1 cellular context compared by ENCODE assay signal in the genomic region with DNA sequence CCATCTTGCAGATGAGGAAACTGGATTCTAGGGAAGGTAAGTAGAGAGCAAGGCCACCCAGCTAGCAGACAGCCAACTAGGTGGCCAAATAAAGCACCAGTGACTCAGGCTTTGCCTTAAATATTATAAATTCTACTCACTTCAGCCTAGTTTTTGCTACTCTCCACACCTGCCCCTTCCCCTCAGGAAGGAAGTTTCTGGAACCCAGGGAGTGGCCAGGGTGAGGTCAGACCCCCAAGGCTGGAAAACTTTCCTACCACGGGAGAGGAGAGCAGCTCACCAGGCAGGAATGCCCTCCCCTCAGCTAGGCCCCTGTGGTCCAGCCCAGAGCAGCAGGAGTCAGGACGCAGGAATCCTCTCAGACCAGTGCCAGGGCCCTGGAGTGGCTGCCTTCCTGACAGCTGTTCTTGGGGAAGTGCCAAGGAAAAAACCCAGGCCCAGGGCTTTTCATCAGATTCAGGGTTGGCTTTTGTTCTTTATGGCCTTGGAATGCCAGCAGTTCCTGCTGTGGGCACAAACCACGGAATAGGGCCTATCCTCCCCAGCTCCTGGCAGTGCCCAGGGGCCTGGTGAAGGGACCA.
TF ChIP-seq lines count a peak whose summit lies in the region.

No MANE protein-coding gene starts in this region.

TF ChIP-seq in A549, 52 proteins besides CTCF, POLR2A, EP300 and RAD21 (continued from another document):
- TF ChIP-seq RNF2 (IDR thresholded peaks at IDR 0.05; ENCODE audit: borderline replicate concordance, low read depth) (no peak), MAX (IDR thresholded peaks at IDR 0.05) (peak; percentile 75), PHF8 (IDR thresholded peaks at IDR 0.05; ENCODE audit: borderline replicate concordance, low read depth) (no peak), SMC3 (IDR thresholded peaks at IDR 0.05) (peak; percentile 51; the same call in 2 of the 3 replicates), GATA3 (IDR thresholded peaks at IDR 0.05; ENCODE audit: borderline replicate concordance) (peak; percentile 90), KDM1A (IDR thresholded peaks at IDR 0.05; ENCODE audit: low read depth) (no peak), JUNB (IDR thresholded peaks at IDR 0.05) (peak; percentile 95), MAZ (IDR thresholded peaks at IDR 0.05; ENCODE audit: borderline replicate concordance, low read depth, low read length) (no peak), TP53 (CRISPR knock-in tag; IDR thresholded peaks at IDR 0.05) (no peak), CEBPB (IDR thresholded peaks at IDR 0.05) (peak in 1 of 2 experiments; percentile 24; a peak in 1 of 4 replicates), FOSL2 (IDR thresholded peaks at IDR 0.05) (peak; percentile 85), FOSL2 (CRISPR knock-in tag; IDR thresholded peaks at IDR 0.05) (peak; percentile 91), RFX5 (IDR thresholded peaks at IDR 0.05) (no peak), NR3C1 (IDR thresholded peaks at IDR 0.05) (no peak), KDM5A (IDR thresholded peaks at IDR 0.05) (no peak), SREBF2 (IDR thresholded peaks at IDR 0.05) (no peak), POLR2AphosphoS2 (conservative IDR thresholded peaks at IDR 0.05; ENCODE audit: low read length) (no peak), CBX2 (IDR thresholded peaks at IDR 0.05; ENCODE audit: borderline replicate concordance, low read depth) (no peak), ZSCAN20 (CRISPR knock-in tag; IDR thresholded peaks at IDR 0.05) (no peak), FOSB (CRISPR knock-in tag; IDR thresholded peaks at IDR 0.05) (no peak), ESRRA (IDR thresholded peaks at IDR 0.05; ENCODE audit: borderline replicate concordance, low read length) (no peak), JUN (IDR thresholded peaks at IDR 0.05) (peak; percentile 82 to 95), HDAC2 (IDR thresholded peaks at IDR 0.05) (no peak), MAFK (IDR thresholded peaks at IDR 0.05; ENCODE audit: partially characterized antibody) (no peak), HOXB5 (CRISPR knock-in tag; IDR thresholded peaks at IDR 0.05) (no peak), ATOH8 (CRISPR knock-in tag; IDR thresholded peaks at IDR 0.05; ENCODE audit: low read depth) (no peak), HOXA7 (CRISPR knock-in tag; IDR thresholded peaks at IDR 0.05) (no peak), FOXS1 (CRISPR knock-in tag; IDR thresholded peaks at IDR 0.05) (no peak), NPAS2 (CRISPR knock-in tag; IDR thresholded peaks at IDR 0.05; ENCODE audit: borderline replicate concordance) (no peak), HEYL (CRISPR knock-in tag; IDR thresholded peaks at IDR 0.05) (no peak), TFCP2L1 (CRISPR knock-in tag; IDR thresholded peaks at IDR 0.05) (no peak), E2F6 (IDR thresholded peaks at IDR 0.05; ENCODE audit: borderline replicate concordance, low read depth) (0 out of 2 replicates have a peak, but pooled peaks have one; percentile 35), ZC3H11A (IDR thresholded peaks at IDR 0.05) (no peak), HOXB13 (CRISPR knock-in tag; IDR thresholded peaks at IDR 0.05; ENCODE audit: low read depth) (no peak; the same call in 1 of the 2 replicates), CHD2 (IDR thresholded peaks at IDR 0.05; ENCODE audit: low read length, partially characterized antibody) (no peak), ZFP36 (IDR thresholded peaks at IDR 0.05; ENCODE audit: borderline replicate concordance, partially characterized antibody) (no peak)
- TF ChIP-seq, protein P1, sequence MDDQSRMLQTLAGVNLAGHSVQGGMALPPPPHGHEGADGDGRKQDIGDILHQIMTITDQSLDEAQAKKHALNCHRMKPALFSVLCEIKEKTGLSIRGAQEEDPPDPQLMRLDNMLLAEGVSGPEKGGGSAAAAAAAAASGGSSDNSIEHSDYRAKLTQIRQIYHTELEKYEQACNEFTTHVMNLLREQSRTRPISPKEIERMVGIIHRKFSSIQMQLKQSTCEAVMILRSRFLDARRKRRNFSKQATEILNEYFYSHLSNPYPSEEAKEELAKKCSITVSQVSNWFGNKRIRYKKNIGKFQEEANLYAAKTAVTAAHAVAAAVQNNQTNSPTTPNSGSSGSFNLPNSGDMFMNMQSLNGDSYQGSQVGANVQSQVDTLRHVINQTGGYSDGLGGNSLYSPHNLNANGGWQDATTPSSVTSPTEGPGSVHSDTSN (IDR thresholded peaks at IDR 0.05): no peak
- TF ChIP-seq, protein P2, sequence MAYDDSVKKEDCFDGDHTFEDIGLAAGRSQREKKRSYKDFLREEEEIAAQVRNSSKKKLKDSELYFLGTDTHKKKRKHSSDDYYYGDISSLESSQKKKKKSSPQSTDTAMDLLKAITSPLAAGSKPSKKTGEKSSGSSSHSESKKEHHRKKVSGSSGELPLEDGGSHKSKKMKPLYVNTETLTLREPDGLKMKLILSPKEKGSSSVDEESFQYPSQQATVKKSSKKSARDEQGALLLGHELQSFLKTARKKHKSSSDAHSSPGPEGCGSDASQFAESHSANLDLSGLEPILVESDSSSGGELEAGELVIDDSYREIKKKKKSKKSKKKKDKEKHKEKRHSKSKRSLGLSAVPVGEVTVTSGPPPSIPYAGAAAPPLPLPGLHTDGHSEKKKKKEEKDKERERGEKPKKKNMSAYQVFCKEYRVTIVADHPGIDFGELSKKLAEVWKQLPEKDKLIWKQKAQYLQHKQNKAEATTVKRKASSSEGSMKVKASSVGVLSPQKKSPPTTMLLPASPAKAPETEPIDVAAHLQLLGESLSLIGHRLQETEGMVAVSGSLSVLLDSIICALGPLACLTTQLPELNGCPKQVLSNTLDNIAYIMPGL (CRISPR knock-in tag; IDR thresholded peaks at IDR 0.05; ENCODE audit: borderline replicate concordance): no peak
- TF ChIP-seq, protein P3, sequence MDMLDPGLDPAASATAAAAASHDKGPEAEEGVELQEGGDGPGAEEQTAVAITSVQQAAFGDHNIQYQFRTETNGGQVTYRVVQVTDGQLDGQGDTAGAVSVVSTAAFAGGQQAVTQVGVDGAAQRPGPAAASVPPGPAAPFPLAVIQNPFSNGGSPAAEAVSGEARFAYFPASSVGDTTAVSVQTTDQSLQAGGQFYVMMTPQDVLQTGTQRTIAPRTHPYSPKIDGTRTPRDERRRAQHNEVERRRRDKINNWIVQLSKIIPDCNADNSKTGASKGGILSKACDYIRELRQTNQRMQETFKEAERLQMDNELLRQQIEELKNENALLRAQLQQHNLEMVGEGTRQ (IDR thresholded peaks at IDR 0.05): no peak
